In genomic region chr1:234961468-234962339, GRCh38 we compare ENCODE assay signal across 1 cellular context.
TF ChIP-seq lines count a peak whose summit lies in the region.

No MANE protein-coding gene starts in this region.

TF ChIP-seq in H1, 55 proteins besides CTCF, POLR2A, EP300 and RAD21 (continued from another document):
- no peak for TF ChIP-seq SUZ12 (IDR thresholded peaks at IDR 0.05; ENCODE audit: low read length)
- TF ChIP-seq CHD1 (IDR thresholded peaks at IDR 0.05; ENCODE audit: low read depth, low read length) = no peak
- no peak for TF ChIP-seq BACH1 (IDR thresholded peaks at IDR 0.05; ENCODE audit: low read length)
- TF ChIP-seq EZH2 (IDR thresholded peaks at IDR 0.05; ENCODE audit: low read depth, low read length, severe bottlenecking) = no peak
- no peak for TF ChIP-seq GABPA (IDR thresholded peaks at IDR 0.05; ENCODE audit: borderline replicate concordance, insufficient read depth, low read length)
- TF ChIP-seq TBP (IDR thresholded peaks at IDR 0.05; ENCODE audit: low read depth, low read length) = no peak
- TF ChIP-seq ZNF274 (IDR thresholded peaks at IDR 0.05; ENCODE audit: borderline replicate concordance, extremely low read depth, low read length) = no peak
- TF ChIP-seq RNF2 (IDR thresholded peaks at IDR 0.05; ENCODE audit: borderline replicate concordance, low read depth, low read length, missing control alignments, poor library complexity, severe bottlenecking) = no peak
- no peak for TF ChIP-seq PHF8 (conservative IDR thresholded peaks at IDR 0.05; ENCODE audit: low read depth, low read length)
- no peak for TF ChIP-seq BRCA1 (IDR thresholded peaks at IDR 0.05; ENCODE audit: low read depth, low read length)
- no peak for TF ChIP-seq CHD2 (IDR thresholded peaks at IDR 0.05; ENCODE audit: low read length)
- TF ChIP-seq JUN (IDR thresholded peaks at IDR 0.05; ENCODE audit: low read depth, low read length) = no peak
- TF ChIP-seq SP1 (IDR thresholded peaks at IDR 0.05; ENCODE audit: low read depth, low read length) = no peak
